Comparison of ENCODE assay signal across 22 cellular contexts in the genomic region with DNA sequence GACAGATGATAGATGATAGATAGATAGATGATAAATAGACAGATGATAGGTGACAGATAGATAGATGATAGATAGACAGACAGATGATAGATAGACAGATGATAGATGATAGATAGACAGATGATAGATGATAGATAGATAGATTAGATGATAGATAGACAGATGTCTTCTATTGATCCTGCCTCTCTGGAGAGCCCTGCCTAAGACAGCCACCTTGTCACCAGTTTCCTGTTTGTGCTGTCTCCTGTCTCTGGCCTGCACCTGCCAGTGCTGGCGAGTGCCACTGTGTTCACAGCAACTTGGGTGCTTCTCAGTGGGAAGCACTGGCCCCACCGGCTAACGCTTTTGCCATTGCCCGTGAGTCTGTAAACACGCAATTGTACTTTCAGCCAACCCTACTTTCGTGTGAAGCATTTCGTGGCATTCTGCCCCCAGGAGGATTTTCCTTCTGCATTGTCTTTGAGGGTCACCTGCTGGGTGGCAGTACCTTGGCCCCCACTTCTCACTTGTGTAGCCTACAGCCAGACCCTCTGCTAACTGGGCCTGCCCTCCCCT. TPM values are rescaled to one million over a fixed set of nuclear protein-coding genes. Genes with fewer than 3 reads are reported as not detected.
A peak's percentile ranks its signal among the peaks of the same experiment; 100 is the strongest.
DNase-seq lines count a peak whose midpoint lies in the region; ATAC-seq, FAIRE-seq and TF ChIP-seq lines count a peak whose summit lies in the region.
"Had no signal": no experiment of that assay in that cellular context is flagged by ENCODE, and none has a peak within 500 bp of the region (broad histone marks: within the 10 kb centered on the region; RNA-seq: fewer than 3 reads in every experiment).

No MANE protein-coding gene starts in this region.

- H3K27me3 ChIP-seq in heart left ventricle (peaks cover 0 to 15% (median 0%) of the 10 kb centered on the region in 9 donors), K562 (ENCODE audit: control insufficient read depth in 2 of 2, insufficient read depth in 2 of 2, low read length in 2 of 2) (peaks cover 6 to 40% of the 10 kb centered on the region in 2 experiments; a peak in 3 of 5 replicates)
- H3K27me3 ChIP-seq: BE2C had no signal

- no peak for TF ChIP-seq RAD21 in K562 (CRISPR knock-in tag; conservative IDR thresholded peaks at IDR 0.05 in 1 of 2, IDR thresholded peaks at IDR 0.05 in 1 of 2)

- BruUV-seq in K562 (replicated peaks; lab: Mats Ljungman, UMichigan), result no TSS peak

- CTCF ChIA-PET in K562 (lab: Yijun Ruan, JAX; ENCODE audit: low intra/inter-chr PET ratio), result no interaction called here

- in situ Hi-C loops in K562 (cut with MboI), result no loop called here

- no peak overlapping the region for H3K4me2 ChIP-seq in K562 (ENCODE audit: insufficient read depth, low read length)
- H3K4me2 ChIP-seq: GM23338, KMS-11, PC-9 had no signal

- H3K36me3 ChIP-seq in heart left ventricle (no peaks in the 10 kb centered on the region), K562 (ENCODE audit: control insufficient read depth, insufficient read depth, low read length) (no peaks in the 10 kb centered on the region)
- H3K36me3 ChIP-seq: BE2C had no signal

- 71 to 81% (median 77%) methylated on average over 7 of the region's 7 CpGs for WGBS in heart left ventricle, 4 donors
- WGBS in K562 (ENCODE audit: insufficient coverage, low coverage, missing lambda C conversion rate), result 57% methylated on average over 7 of the region's 7 CpGs

- H3K9ac ChIP-seq in K562 (ENCODE audit: insufficient read depth in 1 of 2, low read depth in 2 of 2, low read length in 2 of 2), result no peak overlapping the region
- H3K9ac ChIP-seq: KMS-11 had no signal

- H4K20me1 ChIP-seq in K562 (replicated peaks; ENCODE audit: control insufficient read depth, insufficient read depth, low read length), result no peaks in the 10 kb centered on the region

- TF ChIP-seq CTCF in heart left ventricle (IDR thresholded peaks at IDR 0.05) (no peak), K562 (IDR thresholded peaks at IDR 0.05 in 2 of 3, conservative IDR thresholded peaks at IDR 0.05 in 1 of 3; ENCODE audit: insufficient read depth in 2 of 3, low read depth in 1 of 3, low read length in 3 of 3) (no peak), GM20000 (IDR thresholded peaks at IDR 0.05; ENCODE audit: extremely low read depth, missing control alignments) (no peak)

- H3K9me1 ChIP-seq in K562 (ENCODE audit: control insufficient read depth, insufficient read depth, low read length), result no peaks in the 10 kb centered on the region

- H2AFZ ChIP-seq in K562 (ENCODE audit: low read depth, low read length), result no peak overlapping the region
- H2AFZ ChIP-seq: GM23338, PC-9 had no signal

- H3K9me3 ChIP-seq in heart left ventricle (no peaks in the 10 kb centered on the region), K562 (replicated peaks; ENCODE audit: control insufficient read depth, insufficient read depth, low read depth, low read length) (peaks cover 4% of the 10 kb centered on the region; the same call in 1 of the 2 replicates)

- POLR2A ChIA-PET in K562 (lab: Yijun Ruan, JAX), result no interaction called here

- FAIRE-seq in K562 (lab: Jason Lieb, UNC), result no peak
- FAIRE-seq: GM12891, HTR-8/SVneo had no signal

- no peak for TF ChIP-seq POLR2A in heart left ventricle (IDR thresholded peaks at IDR 0.05)
- TF ChIP-seq POLR2A in K562 (conservative IDR thresholded peaks at IDR 0.05), result no peak

- intact Hi-C loops in Right ventricle myocardium superior (cut with DNase I), result no loop called here
- intact Hi-C loops in heart left ventricle (cut with DNase I), result no loop called here
- intact Hi-C loops in K562 (cut with micrococcal nuclease), result no loop called here
- intact Hi-C loops in posterior vena cava (cut with DNase I), result no loop called here

- DNase-seq in Right ventricle myocardium superior (peak; percentile 13), heart left ventricle (no peak), K562 (ENCODE audit: extremely low read depth in 1 of 4, low spot score in 3 of 4) (no peak), posterior vena cava (ENCODE audit: low spot score) (peak; percentile 72), pons (ENCODE audit: low spot score) (no peak), UCSD-AML1 (lab: John Stamatoyannopoulos, UW; ENCODE audit: unreplicated experiment) (no peak), GM20000 (ENCODE audit: low spot score) (no peak)
- DNase-seq: BE2C, DMS79 treated with DMSO at 0.1 percent for 48 hours, HCEC 1CT, NCI-H1105, NCI-H1694, NCI-H2081 treated with DMSO at 0.1 percent for 48 hours, NCI-H2171 treated with DMSO at 0.1 percent for 48 hours, NCI-H524 treated with DMSO at 0.1 percent for 48 hours, PC-9 had no signal

- H3K27ac ChIP-seq in heart left ventricle, result no peak overlapping the region
- no peak overlapping the region for H3K27ac ChIP-seq in K562 (ENCODE audit: extremely low read depth, low read depth, low read length)
- H3K27ac ChIP-seq: KMS-11, PC-9, RWPE1 had no signal

- ATAC-seq in Right ventricle myocardium superior (ENCODE audit: poor library complexity), result no peak
- ATAC-seq in heart left ventricle, result no peak
- ATAC-seq in K562, result no peak
- ATAC-seq: GM23338, SK-N-SH treated with all-trans-retinoic acid at 6 μM for 48 hours had no signal

- TF ChIP-seq EP300 in K562 (IDR thresholded peaks at IDR 0.05; ENCODE audit: low read length), result no peak

- H3K4me1 ChIP-seq in heart left ventricle, result peaks cover 0 to 10% (median 0%) of the 10 kb centered on the region in 12 donors
- no peaks in the 10 kb centered on the region for H3K4me1 ChIP-seq in K562 (replicated peaks in 1 of 2; ENCODE audit: control insufficient read depth in 2 of 2, insufficient read depth in 2 of 2, low read length in 2 of 2)
- H3K4me1 ChIP-seq: BE2C had no signal

- H3K4me3 ChIP-seq in heart left ventricle, result no peak overlapping the region
- no peak overlapping the region for H3K4me3 ChIP-seq in K562
- H3K4me3 ChIP-seq: GM23338, PC-9 had no signal

- H3K79me2 ChIP-seq in K562 (ENCODE audit: control insufficient read depth, insufficient read depth, low read length), result no peaks in the 10 kb centered on the region

TF ChIP-seq in K562, 482 proteins besides CTCF, POLR2A, EP300 and RAD21:
- TF ChIP-seq CREBBP (IDR thresholded peaks at IDR 0.05; ENCODE audit: low read depth, low read length), result peak; percentile 82
- TF ChIP-seq, protein P1, sequence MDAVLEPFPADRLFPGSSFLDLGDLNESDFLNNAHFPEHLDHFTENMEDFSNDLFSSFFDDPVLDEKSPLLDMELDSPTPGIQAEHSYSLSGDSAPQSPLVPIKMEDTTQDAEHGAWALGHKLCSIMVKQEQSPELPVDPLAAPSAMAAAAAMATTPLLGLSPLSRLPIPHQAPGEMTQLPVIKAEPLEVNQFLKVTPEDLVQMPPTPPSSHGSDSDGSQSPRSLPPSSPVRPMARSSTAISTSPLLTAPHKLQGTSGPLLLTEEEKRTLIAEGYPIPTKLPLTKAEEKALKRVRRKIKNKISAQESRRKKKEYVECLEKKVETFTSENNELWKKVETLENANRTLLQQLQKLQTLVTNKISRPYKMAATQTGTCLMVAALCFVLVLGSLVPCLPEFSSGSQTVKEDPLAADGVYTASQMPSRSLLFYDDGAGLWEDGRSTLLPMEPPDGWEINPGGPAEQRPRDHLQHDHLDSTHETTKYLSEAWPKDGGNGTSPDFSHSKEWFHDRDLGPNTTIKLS (IDR thresholded peaks at IDR 0.05; ENCODE audit: borderline replicate concordance, low read depth), result no peak
- TF ChIP-seq, protein P2, sequence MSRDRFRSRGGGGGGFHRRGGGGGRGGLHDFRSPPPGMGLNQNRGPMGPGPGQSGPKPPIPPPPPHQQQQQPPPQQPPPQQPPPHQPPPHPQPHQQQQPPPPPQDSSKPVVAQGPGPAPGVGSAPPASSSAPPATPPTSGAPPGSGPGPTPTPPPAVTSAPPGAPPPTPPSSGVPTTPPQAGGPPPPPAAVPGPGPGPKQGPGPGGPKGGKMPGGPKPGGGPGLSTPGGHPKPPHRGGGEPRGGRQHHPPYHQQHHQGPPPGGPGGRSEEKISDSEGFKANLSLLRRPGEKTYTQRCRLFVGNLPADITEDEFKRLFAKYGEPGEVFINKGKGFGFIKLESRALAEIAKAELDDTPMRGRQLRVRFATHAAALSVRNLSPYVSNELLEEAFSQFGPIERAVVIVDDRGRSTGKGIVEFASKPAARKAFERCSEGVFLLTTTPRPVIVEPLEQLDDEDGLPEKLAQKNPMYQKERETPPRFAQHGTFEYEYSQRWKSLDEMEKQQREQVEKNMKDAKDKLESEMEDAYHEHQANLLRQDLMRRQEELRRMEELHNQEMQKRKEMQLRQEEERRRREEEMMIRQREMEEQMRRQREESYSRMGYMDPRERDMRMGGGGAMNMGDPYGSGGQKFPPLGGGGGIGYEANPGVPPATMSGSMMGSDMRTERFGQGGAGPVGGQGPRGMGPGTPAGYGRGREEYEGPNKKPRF (IDR thresholded peaks at IDR 0.05; ENCODE audit: low read depth, low read length), result no peak

RNA-seq across cellular contexts. Expression of gene PDE9A, which starts 23.5 kb away (rescaled TPM):
- total RNA-seq in Right ventricle myocardium superior (3.3 TPM), heart left ventricle (1 to 10 TPM; 1.5 to 4.0 (median 3.3) TPM), K562 (2014; rRNA removed) (not detected in 2 replicates), K562 (2014; rRNA removed; fragmentation: Illumina TruSeq; extraction: Trizol) (not detected in 2 replicates), K562 (2015; rRNA removed; fragmentation: Illumina TruSeq; extraction: Trizol) (not detected in 2 replicates), K562 (2021) (0.27 TPM in 1 of 2 replicates, not detected in the other), posterior vena cava (1 to 10 TPM; 4.0 to 5.6 TPM)
- polyA plus RNA-seq in heart left ventricle (1 to 10 TPM; 2.8 to 3.1 TPM), K562 (2011; rRNA removed) (0.07 TPM in 1 of 2 replicates, not detected in the other), K562 (2014; fragmentation: Illumina TruSeq; extraction: Trizol) (not detected in 2 replicates), K562 (2014; fragmentation: Nextera tagmentation; extraction: Ambion mirVana) (not detected), K562 (2014; rRNA removed) (not detected in 2 replicates)
- total RNA-seq in K562 (2011; cell fraction: chromatin; rRNA removed; ENCODE audit: low replicate concordance), result 0.12 and 0.63 TPM in 2 replicates
- 0.92 TPM in 1 of 2 replicates, not detected in the other for total RNA-seq in K562 (2011; cell fraction: nucleolus; rRNA removed)
- not detected in 2 replicates for total RNA-seq in K562 (2011; cell fraction: nucleoplasm; rRNA removed)
- 0.13 TPM in 1 of 2 replicates, not detected in the other for polyA plus RNA-seq in K562 (2011; cell fraction: cytosol; rRNA removed)
- polyA plus RNA-seq in K562 (2011; cell fraction: nucleus; rRNA removed), result 0.15 TPM in 1 of 2 replicates, not detected in the other
- polyA plus RNA-seq in K562 (2012), result not detected in 2 replicates
- not detected in 2 replicates for polyA minus RNA-seq in K562 (2011; rRNA and poly(A)+ RNA removed)
- not detected in 2 replicates for polyA minus RNA-seq in K562 (2011; cell fraction: cytosol; rRNA and poly(A)+ RNA removed)
- not detected in 2 replicates for polyA minus RNA-seq in K562 (2011; cell fraction: nucleus; rRNA and poly(A)+ RNA removed)

Comparison
In these comparisons a context has a peak if more than half of its experiments do, and no peak if none do; other contexts are left out.
1. DNase-seq: peak in Right ventricle myocardium superior (single experiment) and posterior vena cava (single experiment); none in heart left ventricle (0 of 5), K562 (0 of 4), pons (single experiment), UCSD-AML1 (single experiment) and GM20000 (single experiment).